10 cellular contexts compared by ENCODE assay signal in genomic region chr21:36149788-36150187, GRCh38. TPM values are rescaled to one million over a fixed set of nuclear protein-coding genes. Genes with fewer than 3 reads are reported as not detected.
DNase-seq lines count a peak whose midpoint lies in the region; ATAC-seq and TF ChIP-seq lines count a peak whose summit lies in the region.
"Had no signal": no experiment of that assay in that cellular context is flagged by ENCODE, and none has a peak within 500 bp of the region (broad histone marks: within the 10 kb centered on the region; RNA-seq: fewer than 3 reads in every experiment).

No MANE protein-coding gene starts in this region.

- intact Hi-C loops in activated naive CD4-positive, alpha-beta T cell treated with anti-CD3 and anti-CD28 coated beads for 36 hours (cut with micrococcal nuclease), result loop anchor here (5.0 to 10.0 kb wide), 2 partner anchors 438 to 555 kb away; no protein-coding TSS in a partner anchor
- intact Hi-C loops in lower lobe of right lung (cut with DNase I), result no loop called here

- no peaks in the 10 kb centered on the region for H3K27me3 Mint-ChIP-seq in activated naive CD4-positive, alpha-beta T cell treated with anti-CD3 and anti-CD28 coated beads for 36 hours (ENCODE audit: low read depth)
- no peaks in the 10 kb centered on the region for H3K27me3 Mint-ChIP-seq in activated T-helper 17 cell treated with anti-CD3 and anti-CD28 coated beads, Interleukin-2, amount 50 U/mL, for 72 hours

- H3K4me3 Mint-ChIP-seq in activated naive CD4-positive, alpha-beta T cell treated with anti-CD3 and anti-CD28 coated beads for 36 hours, result no peak overlapping the region
- H3K4me3 Mint-ChIP-seq in activated T-helper 17 cell treated with anti-CD3 and anti-CD28 coated beads, Interleukin-2, amount 50 U/mL, for 72 hours, result peak overlapping the region; percentile 52
- H3K4me3 Mint-ChIP-seq: neural progenitor cell had no signal

- no peak for ATAC-seq in activated T-helper 17 cell treated with anti-CD3 and anti-CD28 coated beads, Interleukin-2, amount 50 U/mL, for 72 hours (replicated peaks)
- ATAC-seq in lower lobe of right lung (peak; percentile 58 to 66), thoracic aorta (ENCODE audit: insufficient number of reproducible peaks, low FRiP score, low read depth) (no peak), GM19397 (IDR thresholded peaks at IDR 0.05; ENCODE audit: unreplicated experiment) (no peak)

- H3K9me3 ChIP-seq in lower lobe of right lung, result no peaks in the 10 kb centered on the region
- no peaks in the 10 kb centered on the region for H3K9me3 ChIP-seq in thoracic aorta

- no peaks in the 10 kb centered on the region for H3K9me3 Mint-ChIP-seq in activated naive CD4-positive, alpha-beta T cell treated with anti-CD3 and anti-CD28 coated beads for 36 hours
- H3K9me3 Mint-ChIP-seq in activated T-helper 17 cell treated with anti-CD3 and anti-CD28 coated beads, Interleukin-2, amount 50 U/mL, for 72 hours, result no peaks in the 10 kb centered on the region
- H3K9me3 Mint-ChIP-seq: neural progenitor cell had no signal

- TF ChIP-seq CTCF in lower lobe of right lung (IDR thresholded peaks at IDR 0.05), result no peak
- TF ChIP-seq CTCF in thoracic aorta (IDR thresholded peaks at IDR 0.05), result no peak

- H3K27ac ChIP-seq in lower lobe of right lung, result peak overlapping the region; percentile 81
- peak overlapping the region; percentile 68 to 85 for H3K27ac ChIP-seq in thoracic aorta
- H3K27ac ChIP-seq: neural progenitor cell had no signal

- H3K27ac Mint-ChIP-seq in activated naive CD4-positive, alpha-beta T cell treated with anti-CD3 and anti-CD28 coated beads for 36 hours, result peak overlapping the region; percentile 59
- peak overlapping the region; percentile 85 for H3K27ac Mint-ChIP-seq in activated T-helper 17 cell treated with anti-CD3 and anti-CD28 coated beads, Interleukin-2, amount 50 U/mL, for 72 hours
- H3K27ac Mint-ChIP-seq: neural progenitor cell had no signal

- H3K4me1 Mint-ChIP-seq in activated naive CD4-positive, alpha-beta T cell treated with anti-CD3 and anti-CD28 coated beads for 36 hours (ENCODE audit: low read depth), result peaks cover 30% of the 10 kb centered on the region
- H3K4me1 Mint-ChIP-seq in activated T-helper 17 cell treated with anti-CD3 and anti-CD28 coated beads, Interleukin-2, amount 50 U/mL, for 72 hours, result peaks cover 16% of the 10 kb centered on the region

- CTCF ChIA-PET in activated naive CD4-positive, alpha-beta T cell treated with anti-CD3 and anti-CD28 coated beads for 36 hours (lab: Charles Lee), result interaction anchor here (0.7 to 6.5 kb wide), 9 partner anchors 9 to 268 kb away, joined by 3 to 59 read pairs (median 3); no protein-coding TSS in a partner anchor
- CTCF ChIA-PET in HEK293T (lab: Yijun Ruan, JAX), result interaction anchor here (0.8 to 1.0 kb wide), 3 partner anchors 13 to 203 kb away, joined by 3 to 4 read pairs (median 3); no protein-coding TSS in a partner anchor

- H3K36me3 ChIP-seq in lower lobe of right lung (peaks cover 8% of the 10 kb centered on the region), thoracic aorta (no peaks in the 10 kb centered on the region)
- H3K36me3 ChIP-seq: neural progenitor cell had no signal

- H3K4me1 ChIP-seq in lower lobe of right lung, result peaks cover 19% of the 10 kb centered on the region
- peaks cover 9 to 14% of the 10 kb centered on the region in 2 donors for H3K4me1 ChIP-seq in thoracic aorta (ENCODE audit: control insufficient read depth in 1 of 2, low read depth in 2 of 2)
- H3K4me1 ChIP-seq: neural progenitor cell had no signal

- H3K27me3 ChIP-seq in lower lobe of right lung (ENCODE audit: low read depth), result no peaks in the 10 kb centered on the region
- no peaks in the 10 kb centered on the region for H3K27me3 ChIP-seq in thoracic aorta (replicated peaks; ENCODE audit: insufficient read depth)

- DNase-seq in activated naive CD4-positive, alpha-beta T cell treated with anti-CD3 and anti-CD28 coated beads for 36 hours, result no peak
- DNase-seq in activated naive CD4-positive, alpha-beta T cell treated with Interleukin-2 at 50 U/mL for 16 hours, result no peak
- DNase-seq in lower lobe of right lung, result peak; percentile 72
- no peak for DNase-seq in thoracic aorta (ENCODE audit: low spot score)
- DNase-seq in T-helper 9 cell, result no peak
- DNase-seq in HEK293T (ENCODE audit: extremely low spot score), result no peak
- DNase-seq: NCI-H226 had no signal

- POLR2A ChIA-PET in HEK293T (lab: Yijun Ruan, JAX), result no interaction called here

- peaks cover 3% of the 10 kb centered on the region for H3K36me3 Mint-ChIP-seq in activated naive CD4-positive, alpha-beta T cell treated with anti-CD3 and anti-CD28 coated beads for 36 hours (ENCODE audit: low read depth)
- H3K36me3 Mint-ChIP-seq in activated T-helper 17 cell treated with anti-CD3 and anti-CD28 coated beads, Interleukin-2, amount 50 U/mL, for 72 hours (ENCODE audit: low read depth), result peaks cover 8% of the 10 kb centered on the region
- H3K36me3 Mint-ChIP-seq: neural progenitor cell had no signal

- H3K4me3 ChIP-seq in lower lobe of right lung (peak overlapping the region; percentile 2), thoracic aorta (no peak overlapping the region)
- H3K4me3 ChIP-seq: neural progenitor cell had no signal

TF ChIP-seq in HEK293T, 16 proteins besides CTCF, POLR2A, EP300 and RAD21:
- TF ChIP-seq NFRKB (IDR thresholded peaks at IDR 0.05) (no peak), FOXM1 (IDR thresholded peaks at IDR 0.05; ENCODE audit: borderline replicate concordance) (no peak), TARDBP (IDR thresholded peaks at IDR 0.05) (no peak), HDGF (IDR thresholded peaks at IDR 0.05; ENCODE audit: borderline replicate concordance) (no peak), FOXA1 (IDR thresholded peaks at IDR 0.05) (no peak), PKNOX1 (IDR thresholded peaks at IDR 0.05) (no peak), CTBP1 (IDR thresholded peaks at IDR 0.05; ENCODE audit: borderline replicate concordance) (no peak), SP1 (IDR thresholded peaks at IDR 0.05) (no peak), L3MBTL2 (conservative IDR thresholded peaks at IDR 0.05) (no peak), SUZ12 (IDR thresholded peaks at IDR 0.05) (no peak), ARNT (IDR thresholded peaks at IDR 0.05) (no peak), ZNF384 (IDR thresholded peaks at IDR 0.05) (no peak), ELF4 (IDR thresholded peaks at IDR 0.05) (no peak), BHLHE40 (IDR thresholded peaks at IDR 0.05; ENCODE audit: borderline replicate concordance) (no peak), LEF1 (IDR thresholded peaks at IDR 0.05; ENCODE audit: borderline replicate concordance) (no peak), FOXK2 (IDR thresholded peaks at IDR 0.05) (no peak)
TF ChIP-seq in HEK293T: peak in this region for 0.

RNA-seq across cellular contexts. Expression of gene DOP1B, which starts 6.8 kb away (rescaled TPM):
- 10 to 100 TPM; 16.4 to 19.6 TPM for total RNA-seq in activated naive CD4-positive, alpha-beta T cell treated with anti-CD3 and anti-CD28 coated beads for 36 hours
- total RNA-seq in activated T-helper 17 cell treated with anti-CD3 and anti-CD28 coated beads, Interleukin-2, amount 50 U/mL, for 72 hours, result 10 to 100 TPM; 13.5 to 13.6 TPM
- total RNA-seq in lower lobe of right lung, result 24.6 TPM
- total RNA-seq in thoracic aorta, result 10 to 100 TPM; 14.6 to 20.6 TPM

RNA-seq across cellular contexts. Expression of gene CBR3, which starts 14.9 kb away (rescaled TPM):
- total RNA-seq in activated naive CD4-positive, alpha-beta T cell treated with anti-CD3 and anti-CD28 coated beads for 36 hours, result 10 to 100 TPM; 13.3 to 13.7 TPM
- 10 to 100 TPM; 19.7 to 23.2 TPM for total RNA-seq in activated T-helper 17 cell treated with anti-CD3 and anti-CD28 coated beads, Interleukin-2, amount 50 U/mL, for 72 hours
- 4.3 TPM for total RNA-seq in lower lobe of right lung
- 10 to 100 TPM; 19.3 to 27.6 TPM for total RNA-seq in thoracic aorta

Comparison
In these comparisons a context has a peak if more than half of its experiments do, and no peak if none do; other contexts are left out.
1. ATAC-seq: peak in lower lobe of right lung (2 of 2); none in activated T-helper 17 cell treated with anti-CD3 and anti-CD28 coated beads, Interleukin-2, amount 50 U/mL, for 72 hours (single experiment), thoracic aorta (single experiment) and GM19397 (single experiment).